22 cellular contexts compared by ENCODE assay signal in the genomic region with DNA sequence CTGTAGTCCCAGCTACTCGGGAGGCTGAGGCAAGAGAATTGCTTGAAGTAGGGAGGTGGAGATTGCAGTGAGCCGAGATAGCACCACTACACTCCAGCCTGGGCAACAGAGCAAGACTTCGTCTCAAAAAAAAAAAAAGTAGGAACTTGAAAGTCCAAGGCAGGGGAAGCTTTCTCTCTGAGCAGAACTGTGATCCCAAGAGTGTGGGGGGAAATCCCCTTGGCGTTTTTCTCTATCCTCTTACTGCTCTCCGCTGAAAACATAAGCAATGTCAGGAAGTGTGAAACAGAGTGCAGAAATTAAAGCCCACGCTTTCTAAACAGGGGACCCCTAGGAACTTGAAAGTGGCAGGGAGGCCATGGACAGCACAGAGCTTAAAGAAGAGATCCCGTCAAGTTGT. TPM values are rescaled to one million over a fixed set of nuclear protein-coding genes. Genes with fewer than 3 reads are reported as not detected.
"Had no signal": no experiment of that assay in that cellular context is flagged by ENCODE, and none has a peak within 500 bp of the region (broad histone marks: within the 10 kb centered on the region; RNA-seq: fewer than 3 reads in every experiment).

No MANE protein-coding gene starts in this region.

- H3K27me3 ChIP-seq: ovary, transverse colon had no signal

- H3K36me3 ChIP-seq: left ventricle myocardium inferior, ovary, transverse colon had no signal

- ATAC-seq: activated CD4-positive, alpha-beta T cell treated with anti-CD3 and anti-CD28 coated beads for 36 hours; activated CD8-positive, alpha-beta T cell treated with anti-CD3 and anti-CD28 coated beads, Interleukin-2, amount 10 ng/mL, durations not matched to agents 7 days and 5 days; mucosa of descending colon; naive thymus-derived CD4-positive, alpha-beta T cell; psoas muscle; right cardiac atrium had no signal

- H3K27ac ChIP-seq: coronary artery, left ventricle myocardium inferior, ovary, psoas muscle, transverse colon had no signal

- DNase-seq: activated CD4-positive, alpha-beta T cell treated with anti-CD3 and anti-CD28 coated beads for 36 hours; activated CD8-positive, alpha-beta T cell treated with anti-CD3 and anti-CD28 coated beads, Interleukin-2, amount 10 ng/mL, durations not matched to agents 7 days and 5 days; activated naive CD4-positive, alpha-beta T cell treated with anti-CD3 and anti-CD28 coated beads for 36 hours; activated T-cell treated with anti-CD3 and anti-CD28 coated beads, Interleukin-2, amount 50 U/mL, for 24 hours; aorta; left ventricle myocardium inferior; mammary epithelial cell; mucosa of descending colon; naive thymus-derived CD4-positive, alpha-beta T cell; ovary; psoas muscle; right cardiac atrium; stimulated activated CD4-positive, alpha-beta T cell treated with anti-CD3 and anti-CD28 coated beads, Interleukin-2, amount 100 ng/mL, for 24 hours; transverse colon had no signal

- H3K4me3 ChIP-seq: coronary artery, left ventricle myocardium inferior, mucosa of descending colon, ovary, psoas muscle, transverse colon had no signal

- H3K4me1 ChIP-seq: left ventricle myocardium inferior, psoas muscle, transverse colon had no signal

- H3K9me3 ChIP-seq: left ventricle myocardium inferior, mucosa of descending colon, ovary, psoas muscle, transverse colon had no signal

- H3K4me3 Mint-ChIP-seq: activated CD4-positive, alpha-beta T cell treated with anti-CD3 and anti-CD28 coated beads for 36 hours; activated CD8-positive, alpha-beta T cell treated with anti-CD3 and anti-CD28 coated beads, Interleukin-2, amount 10 ng/mL, durations not matched to agents 7 days and 5 days; activated naive CD4-positive, alpha-beta T cell treated with anti-CD3 and anti-CD28 coated beads for 36 hours; activated T-cell treated with anti-CD3 and anti-CD28 coated beads, Interleukin-2, amount 50 U/mL, for 24 hours; central memory CD8-positive, alpha-beta T cell; naive thymus-derived CD4-positive, alpha-beta T cell; stimulated activated naive CD8-positive, alpha-beta T cell treated with anti-CD3 and anti-CD28 coated beads, Interleukin-15, Interleukin-2, amounts not matched to agents 100 ng/mL and 50 ng/mL, for 24 hours had no signal

- H3K27ac Mint-ChIP-seq: activated CD4-positive, alpha-beta T cell treated with anti-CD3 and anti-CD28 coated beads for 36 hours; activated naive CD4-positive, alpha-beta T cell treated with anti-CD3 and anti-CD28 coated beads for 36 hours; activated T-cell treated with anti-CD3 and anti-CD28 coated beads, Interleukin-2, amount 50 U/mL, for 24 hours; naive thymus-derived CD4-positive, alpha-beta T cell; stimulated activated naive CD8-positive, alpha-beta T cell treated with anti-CD3 and anti-CD28 coated beads, Interleukin-15, Interleukin-2, amounts not matched to agents 100 ng/mL and 50 ng/mL, for 24 hours had no signal

- H3K27me3 Mint-ChIP-seq: activated CD4-positive, alpha-beta T cell treated with anti-CD3 and anti-CD28 coated beads for 36 hours; activated T-cell treated with anti-CD3 and anti-CD28 coated beads, Interleukin-2, amount 50 U/mL, for 24 hours; central memory CD8-positive, alpha-beta T cell had no signal

- FAIRE-seq: endometrium, frontal cortex, keratinocyte, TTC549 had no signal

- H3K9me3 Mint-ChIP-seq: activated naive CD4-positive, alpha-beta T cell treated with anti-CD3 and anti-CD28 coated beads for 36 hours; activated T-cell treated with anti-CD3 and anti-CD28 coated beads, Interleukin-2, amount 50 U/mL, for 24 hours; central memory CD8-positive, alpha-beta T cell; stimulated activated naive CD8-positive, alpha-beta T cell treated with anti-CD3 and anti-CD28 coated beads, Interleukin-15, Interleukin-2, amounts not matched to agents 100 ng/mL and 50 ng/mL, for 24 hours had no signal

RNA-seq across cellular contexts. Expression of a gene that starts 15.5 kb away (rescaled TPM):
- total RNA-seq: activated naive CD4-positive, alpha-beta T cell treated with anti-CD3 and anti-CD28 coated beads for 36 hours; frontal cortex; left ventricle myocardium inferior; mammary epithelial cell; psoas muscle; skeletal muscle tissue had no signal
- polyA plus RNA-seq: aorta; keratinocyte; naive thymus-derived CD4-positive, alpha-beta T cell; right cardiac atrium had no signal

RNA-seq across cellular contexts. Expression of a gene that starts 28.5 kb away (rescaled TPM):
- total RNA-seq: skeletal muscle tissue had no signal
